In genomic region chr11:111944651-111945051, GRCh38 we compare ENCODE assay signal across 10 cellular contexts. TPM values are rescaled to one million over a fixed set of nuclear protein-coding genes. Genes with fewer than 3 reads are reported as not detected.
DNase-seq lines count a peak whose midpoint lies in the region; ATAC-seq and TF ChIP-seq lines count a peak whose summit lies in the region.
"Had no signal": no experiment of that assay in that cellular context is flagged by ENCODE, and none has a peak within 500 bp of the region (broad histone marks: within the 10 kb centered on the region; RNA-seq: fewer than 3 reads in every experiment).

No MANE protein-coding gene starts in this region.

- no peak for TF ChIP-seq CTCF in adrenal gland (IDR thresholded peaks at IDR 0.05)
- no peak for TF ChIP-seq CTCF in kidney epithelial cell (IDR thresholded peaks at IDR 0.05; ENCODE audit: insufficient read depth, low read length, poor library complexity, severe bottlenecking)
- TF ChIP-seq CTCF in upper lobe of right lung (IDR thresholded peaks at IDR 0.05), result no peak
- no peak for TF ChIP-seq CTCF in GM13976 (IDR thresholded peaks at IDR 0.05; ENCODE audit: borderline replicate concordance, control extremely low read depth, extremely low read depth, insufficient read depth, missing control alignments)

- H3K36me3 ChIP-seq in adrenal gland (replicated peaks in 1 of 2) (no peaks in the 10 kb centered on the region), kidney epithelial cell (ENCODE audit: control insufficient read depth, insufficient read depth, low read length) (no peaks in the 10 kb centered on the region), upper lobe of right lung (no peaks in the 10 kb centered on the region)

- intact Hi-C loops in adrenal gland (cut with DNase I), result loop anchor here in 1 of 2 donors (5.0 kb wide), 1 partner anchor 33 kb away; no protein-coding TSS in a partner anchor
- intact Hi-C loops in upper lobe of right lung (cut with DNase I), result no loop called here

- H3K4me3 ChIP-seq in adrenal gland (no peak overlapping the region), kidney epithelial cell (ENCODE audit: low read depth, low read length) (no peak overlapping the region), upper lobe of right lung (no peak overlapping the region)
- H3K4me3 ChIP-seq: K562 had no signal

- H3K27me3 Mint-ChIP-seq in activated naive CD4-positive, alpha-beta T cell treated with anti-CD3 and anti-CD28 coated beads, Interleukin-2, amount 50 U/mL, for 24 hours, result no peaks in the 10 kb centered on the region

- peaks cover 7% of the 10 kb centered on the region for H3K36me3 Mint-ChIP-seq in activated naive CD4-positive, alpha-beta T cell treated with anti-CD3 and anti-CD28 coated beads, Interleukin-2, amount 50 U/mL, for 24 hours

- no peaks in the 10 kb centered on the region for H3K9me3 Mint-ChIP-seq in activated naive CD4-positive, alpha-beta T cell treated with anti-CD3 and anti-CD28 coated beads, Interleukin-2, amount 50 U/mL, for 24 hours

- in situ Hi-C loops in GM13976 (cut with MboI; ENCODE audit: low sequenced_read_pairs, unreplicated experiment), result no loop called here

- peak overlapping the region; percentile 99 for H3K27ac Mint-ChIP-seq in activated naive CD4-positive, alpha-beta T cell treated with anti-CD3 and anti-CD28 coated beads, Interleukin-2, amount 50 U/mL, for 24 hours

- H3K9me3 ChIP-seq in adrenal gland (replicated peaks in 1 of 3), result no peaks in the 10 kb centered on the region
- no peaks in the 10 kb centered on the region for H3K9me3 ChIP-seq in upper lobe of right lung

- peaks cover 28 to 42% of the 10 kb centered on the region in 2 donors for H3K4me1 ChIP-seq in adrenal gland (replicated peaks in 1 of 2)
- peaks cover 11% of the 10 kb centered on the region for H3K4me1 ChIP-seq in upper lobe of right lung

- H3K27me3 ChIP-seq in adrenal gland (no peaks in the 10 kb centered on the region), kidney epithelial cell (ENCODE audit: control insufficient read depth, insufficient read depth, low read length) (no peaks in the 10 kb centered on the region), upper lobe of right lung (no peaks in the 10 kb centered on the region)

- peaks cover 28% of the 10 kb centered on the region for H3K4me1 Mint-ChIP-seq in activated naive CD4-positive, alpha-beta T cell treated with anti-CD3 and anti-CD28 coated beads, Interleukin-2, amount 50 U/mL, for 24 hours

- DNase-seq in activated naive CD4-positive, alpha-beta T cell treated with Interleukin-2 at 50 U/mL for 16 hours, result no peak
- DNase-seq in adrenal gland (no peak), kidney epithelial cell (ENCODE audit: low read depth) (peak; percentile 94), upper lobe of right lung (no peak), GM13976 (ENCODE audit: low spot score) (no peak), NCI-H2107 (lab: John Stamatoyannopoulos, UW) (no peak), NCI-H1694 (lab: John Stamatoyannopoulos, UW) (no peak)
- DNase-seq: hippocampal formation had no signal

- no peak for ATAC-seq in upper lobe of right lung
- ATAC-seq: K562 had no signal

- H3K4me3 Mint-ChIP-seq in activated naive CD4-positive, alpha-beta T cell treated with anti-CD3 and anti-CD28 coated beads, Interleukin-2, amount 50 U/mL, for 24 hours, result peak overlapping the region; percentile 82

- TF ChIP-seq POLR2A in adrenal gland (IDR thresholded peaks at IDR 0.05), result no peak

- WGBS in adrenal gland, 4 donors, result 46 to 63% (median 49%) methylated on average over 5 of the region's 5 CpGs

- H3K27ac ChIP-seq in adrenal gland (peak overlapping the region in 4 of 5 donors; percentile 43 to 77 (median 62)), upper lobe of right lung (peak overlapping the region; percentile 44)

RNA-seq across cellular contexts. Expression of gene DIXDC1, which starts 7.5 kb away (rescaled TPM):
- total RNA-seq in adrenal gland, result 10 to 100 TPM; 14.8 to 56.0 (median 46.9) TPM
- polyA plus RNA-seq in adrenal gland, result 10 to 100 TPM in 2 of 3 donors, 1 to 10 TPM in 1; 7.9 to 30.1 (median 11.5) TPM
- 13.2 and 14.4 TPM in 2 replicates for total RNA-seq in kidney epithelial cell
- total RNA-seq in upper lobe of right lung, result 15.2 TPM

RNA-seq across cellular contexts. Expression of gene C11orf52, which starts 25.9 kb away (rescaled TPM):
- 1 to 10 TPM in 4 of 8 donors, under 1 TPM in 2, not detected in 2; 0.53 to 4.2 (median 2.4) TPM for total RNA-seq in adrenal gland
- polyA plus RNA-seq in adrenal gland, result 1 to 10 TPM in 2 of 3 donors, under 1 TPM in 1; 0.68 to 1.9 (median 1.7) TPM
- 3.1 and 5.0 TPM in 2 replicates for total RNA-seq in kidney epithelial cell
- 9.8 TPM for total RNA-seq in upper lobe of right lung

RNA-seq across cellular contexts. Expression of gene HSPB2, which starts 32.1 kb away (rescaled TPM):
- total RNA-seq in adrenal gland, result 1 to 10 TPM in 4 of 8 donors, under 1 TPM in 2, not detected in 2; 0.60 to 2.3 (median 1.3) TPM
- 1 to 10 TPM in 2 of 3 donors, under 1 TPM in 1; 0.51 to 6.1 (median 3.9) TPM for polyA plus RNA-seq in adrenal gland
- 0.21 and 0.62 TPM in 2 replicates for total RNA-seq in kidney epithelial cell
- total RNA-seq in upper lobe of right lung, result 9.2 TPM

RNA-seq across cellular contexts. Expression of gene CRYAB, which starts 33.1 kb away (rescaled TPM):
- 10 to 100 TPM; 38.2 to 87.7 (median 56.3) TPM for total RNA-seq in adrenal gland
- polyA plus RNA-seq in adrenal gland, result 100 to 1,000 TPM in 1 of 3 donors, 10 to 100 TPM in 2; 77.8 to 108 (median 99.0) TPM
- 23.9 and 43.5 TPM in 2 replicates for total RNA-seq in kidney epithelial cell
- total RNA-seq in upper lobe of right lung, result 113 TPM
